8 cellular contexts compared by ENCODE assay signal in genomic region chr12:49057888-49058287, GRCh38. TPM values are rescaled to one million over a fixed set of nuclear protein-coding genes. Genes with fewer than 3 reads are reported as not detected.
DNase-seq lines count a peak whose midpoint lies in the region; ATAC-seq and TF ChIP-seq lines count a peak whose summit lies in the region.

No MANE protein-coding gene starts in this region.

- peaks cover 4 to 24% (median 22%) of the 10 kb centered on the region in 5 donors for H3K36me3 ChIP-seq in subcutaneous abdominal adipose tissue (ENCODE audit: control insufficient read depth in 5 of 5, insufficient read depth in 5 of 5, low read length in 5 of 5)

- H3K27ac ChIP-seq in subcutaneous abdominal adipose tissue (ENCODE audit: low read depth, low read length), result peak overlapping the region; percentile 92

- POLR2A ChIA-PET in WTC11 (lab: Charles Lee), result interaction anchor here (0.9 kb wide), 1 partner anchor 130 kb away, joined by 3 read pairs; no protein-coding TSS in a partner anchor

- CTCF ChIA-PET in WTC11 (lab: Charles Lee), result interaction anchor here (0.7 to 3.2 kb wide), 7 partner anchors 10 to 273 kb away, joined by 3 to 23 read pairs (median 5); no protein-coding TSS in a partner anchor

- peaks cover 43% of the 10 kb centered on the region for H3K4me1 Mint-ChIP-seq in WTC11

- H3K36me3 Mint-ChIP-seq in WTC11, result peaks cover 29% of the 10 kb centered on the region

- peak overlapping the region; percentile 74; the same call in 1 of the 2 replicates for H3K27ac Mint-ChIP-seq in WTC11

- no peaks in the 10 kb centered on the region for H3K27me3 ChIP-seq in subcutaneous abdominal adipose tissue (ENCODE audit: control insufficient read depth in 5 of 5, insufficient read depth in 4 of 5, low read length in 5 of 5)

- no peak for ATAC-seq in WTC11
- ATAC-seq in HG03175 (IDR thresholded peaks at IDR 0.05; ENCODE audit: unreplicated experiment), result no peak

- peaks cover 17 to 61% (median 56%) of the 10 kb centered on the region in 5 donors for H3K4me1 ChIP-seq in subcutaneous abdominal adipose tissue (ENCODE audit: control insufficient read depth in 5 of 5, insufficient read depth in 5 of 5, low read length in 5 of 5)

- H3K27me3 Mint-ChIP-seq in WTC11 (ENCODE audit: low read depth), result no peaks in the 10 kb centered on the region

- no peak for TF ChIP-seq CTCF in WTC11 (IDR thresholded peaks at IDR 0.05)

- H3K9ac ChIP-seq in subcutaneous abdominal adipose tissue (ENCODE audit: low read length in 5 of 5), result peak overlapping the region; percentile 82 to 99 (median 98)

- H3K4me3 Mint-ChIP-seq in WTC11, result peak overlapping the region; percentile 96

- H3K9me3 ChIP-seq in iPS-18c (ENCODE audit: control insufficient read depth, insufficient read depth, low read length) (no peaks in the 10 kb centered on the region), subcutaneous abdominal adipose tissue (ENCODE audit: control insufficient read depth in 5 of 5, low read length in 5 of 5) (no peaks in the 10 kb centered on the region)

- no peaks in the 10 kb centered on the region for H3K9me3 Mint-ChIP-seq in WTC11

- H3K4me3 ChIP-seq in iPS-18c (ENCODE audit: insufficient read depth, low read depth, low read length) (peak overlapping the region; percentile 100), subcutaneous abdominal adipose tissue (ENCODE audit: low read depth in 1 of 5, low read length in 5 of 5) (peak overlapping the region; percentile 85 to 92 (median 89))

- DNase-seq in activated CD8-positive, alpha-beta memory T cell treated with anti-CD3 and anti-CD28 coated beads for 24 hours, result peak; percentile 55
- DNase-seq in activated CD8-positive, alpha-beta memory T cell treated with anti-CD3 and anti-CD28 coated beads, Interleukin-2, amount 50 U/mL, for 4 hours, result no peak
- no peak for DNase-seq in WTC11 (ENCODE audit: low spot score)
- DNase-seq in NCI-H2081 (lab: John Stamatoyannopoulos, UW), result no peak
- no peak for DNase-seq in NCI-H128 (lab: John Stamatoyannopoulos, UW; ENCODE audit: unreplicated experiment)

TF ChIP-seq in WTC11, 78 proteins besides CTCF, POLR2A, EP300 and RAD21:
- no peak for TF ChIP-seq FOXP1 (CRISPR knock-in tag; IDR thresholded peaks at IDR 0.05; ENCODE audit: borderline replicate concordance)
- TF ChIP-seq SOX15 (CRISPR knock-in tag; IDR thresholded peaks at IDR 0.05), result no peak
- TF ChIP-seq NR1H2 (CRISPR knock-in tag; IDR thresholded peaks at IDR 0.05), result no peak
- TF ChIP-seq ZNF121 (CRISPR knock-in tag; IDR thresholded peaks at IDR 0.05), result no peak
- no peak for TF ChIP-seq JUN (CRISPR knock-in tag; IDR thresholded peaks at IDR 0.05)
- no peak for TF ChIP-seq KAT7 (CRISPR knock-in tag; IDR thresholded peaks at IDR 0.05; ENCODE audit: borderline replicate concordance)
- TF ChIP-seq NFE2L1 (CRISPR knock-in tag; IDR thresholded peaks at IDR 0.05), result no peak
- TF ChIP-seq MYBL2 (CRISPR knock-in tag; IDR thresholded peaks at IDR 0.05), result no peak
- TF ChIP-seq MAX (CRISPR knock-in tag; IDR thresholded peaks at IDR 0.05), result no peak
TF ChIP-seq in WTC11: peak in this region for 0.

RNA-seq across cellular contexts. Expression of gene KMT2D, which starts 2.7 kb away (rescaled TPM):
- 100 to 104 TPM (median 101 TPM) in 3 replicates for total RNA-seq in WTC11 (2021)

RNA-seq across cellular contexts. Expression of gene RHEBL1, which starts 11.9 kb away (rescaled TPM):
- 6.4 to 9.0 TPM (median 6.9 TPM) in 3 replicates for total RNA-seq in WTC11 (2021)

RNA-seq across cellular contexts. Expression of gene DHH, which starts 36.7 kb away (rescaled TPM):
- 0.15 TPM in 1 of 3 replicates, not detected in the others for total RNA-seq in WTC11 (2021)

RNA-seq across cellular contexts. Expression of gene PRKAG1, which starts 39.3 kb away (rescaled TPM):
- 37.9 to 41.6 TPM (median 38.0 TPM) in 3 replicates for total RNA-seq in WTC11 (2021)

RNA-seq across cellular contexts. Expression of gene LMBR1L, which starts 52.8 kb away (rescaled TPM):
- total RNA-seq in WTC11 (2021), result 52.8 to 78.2 TPM (median 53.1 TPM) in 3 replicates
